Comparison of ENCODE assay signal across 17 cellular contexts in the genomic region with DNA sequence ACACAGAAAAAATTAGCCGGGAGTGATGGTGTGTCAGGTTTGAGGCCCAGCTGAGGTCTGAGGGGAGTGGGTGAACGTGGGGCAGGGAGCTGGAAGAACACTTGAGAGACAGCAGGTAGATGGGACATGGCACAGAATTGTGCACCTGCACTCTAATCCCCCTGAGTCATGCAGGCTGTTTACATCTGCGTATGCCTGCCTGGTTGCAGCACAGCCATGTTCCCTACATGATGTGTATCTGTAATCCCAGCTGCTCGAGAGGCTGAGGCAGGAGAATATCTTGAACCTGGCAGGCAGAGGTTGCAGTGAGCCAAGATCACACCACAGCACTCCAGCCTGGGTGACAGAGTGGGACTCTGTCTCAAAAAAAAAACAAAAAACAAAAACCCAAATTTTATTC. TPM values are rescaled to one million over a fixed set of nuclear protein-coding genes. Genes with fewer than 3 reads are reported as not detected.
DNase-seq lines count a peak whose midpoint lies in the region; ATAC-seq, FAIRE-seq and TF ChIP-seq lines count a peak whose summit lies in the region.
"Had no signal": no experiment of that assay in that cellular context is flagged by ENCODE, and none has a peak within 500 bp of the region (broad histone marks: within the 10 kb centered on the region; RNA-seq: fewer than 3 reads in every experiment).

No MANE protein-coding gene starts in this region.

- H2BK20ac ChIP-seq in IMR-90 (ENCODE audit: low read depth, low read length), result no peak overlapping the region

- FAIRE-seq in GM12892 (lab: Jason Lieb, UNC), result no peak
- FAIRE-seq: D721Med, RCC 7860 had no signal

- no peak overlapping the region for H3K14ac ChIP-seq in IMR-90 (replicated peaks; ENCODE audit: low read depth, low read length)

- H3F3A ChIP-seq in PC-9 (ENCODE audit: insufficient read depth, low read depth), result no peaks in the 10 kb centered on the region

- TF ChIP-seq RAD21 in IMR-90 (IDR thresholded peaks at IDR 0.05; ENCODE audit: low read length), result no peak

- no peak overlapping the region for H3K56ac ChIP-seq in IMR-90 (ENCODE audit: extremely low read depth, insufficient read depth, low read length)

- H4K20me1 ChIP-seq in IMR-90 (ENCODE audit: insufficient read depth, low read length), result no peaks in the 10 kb centered on the region
- H4K20me1 ChIP-seq in PC-9 (ENCODE audit: insufficient read depth), result no peaks in the 10 kb centered on the region

- H3K4me2 ChIP-seq in IMR-90 (ENCODE audit: low read depth, low read length), result no peak overlapping the region
- no peak overlapping the region for H3K4me2 ChIP-seq in PC-9

- H3K36me3 ChIP-seq in IMR-90 (ENCODE audit: control insufficient read depth, insufficient read depth, low read length) (no peaks in the 10 kb centered on the region), tibial nerve (no peaks in the 10 kb centered on the region), PC-9 (ENCODE audit: low read depth) (no peaks in the 10 kb centered on the region)

- no peak for TF ChIP-seq CTCF in IMR-90 (conservative IDR thresholded peaks at IDR 0.05; ENCODE audit: low read depth, low read length)
- TF ChIP-seq CTCF in chondrocyte (IDR thresholded peaks at IDR 0.05), result no peak
- TF ChIP-seq CTCF in tibial nerve (IDR thresholded peaks at IDR 0.05), result no peak
- no peak for TF ChIP-seq CTCF in PC-9 (conservative IDR thresholded peaks at IDR 0.05)

- in situ Hi-C loops in IMR-90 (cut with MboI; ENCODE audit: low sequenced_read_pairs), result no loop called here

- POLR2A ChIA-PET in IMR-90 (lab: Charles Lee; ENCODE audit: unreplicated experiment), result no interaction called here
- POLR2A ChIA-PET in PC-9 (lab: Charles Lee; ENCODE audit: unreplicated experiment), result no interaction called here

- 80% methylated on average over 2 of the region's 4 CpGs; no CpG with 5 or more reads in 1 of the 2 experiments for WGBS in IMR-90 (ENCODE audit: extremely low coverage in 2 of 2, insufficient read length in 1 of 2), 2 experiments
- WGBS in tibial nerve, 2 donors, result 88% methylated on average over 4 of the region's 4 CpGs

- H3K4me1 ChIP-seq in IMR-90 (ENCODE audit: control insufficient read depth, insufficient read depth, low read length) (peaks cover 2% of the 10 kb centered on the region; the same call in 1 of the 2 replicates), tibial nerve (no peaks in the 10 kb centered on the region), PC-9 (replicated peaks; ENCODE audit: insufficient read depth) (no peaks in the 10 kb centered on the region)

- no peak overlapping the region for H2AK5ac ChIP-seq in IMR-90 (ENCODE audit: low read depth, low read length)

- no peaks in the 10 kb centered on the region for H3K79me2 ChIP-seq in PC-9 (ENCODE audit: low read depth)

- H2AK9ac ChIP-seq in IMR-90 (replicated peaks; ENCODE audit: low read depth, low read length, poor library complexity), result no peak overlapping the region

- no peaks in the 10 kb centered on the region for H3K79me1 ChIP-seq in IMR-90 (ENCODE audit: low read depth in 1 of 2, low read length in 2 of 2)

- H3K23ac ChIP-seq in IMR-90 (ENCODE audit: low read depth, low read length), result no peak overlapping the region

- dilution Hi-C loops in IMR-90 (cut with HindIII; ENCODE audit: low sequenced_read_pairs, unreplicated experiment), result no loop called here

- H2BK120ac ChIP-seq in IMR-90 (ENCODE audit: low read depth, low read length), result no peak overlapping the region

- intact Hi-C loops in IMR-90 (cut with micrococcal nuclease) (no loop called here), posterior vena cava (cut with DNase I) (no loop called here), PC-9 (cut with micrococcal nuclease; ENCODE audit: unreplicated experiment) (no loop called here)

- no peaks in the 10 kb centered on the region for H3K4me1 Mint-ChIP-seq in chondrocyte (ENCODE audit: low read depth)

- H3K4me3 ChIP-seq in IMR-90 (ENCODE audit: insufficient read depth, low read depth, low read length) (no peak overlapping the region), tibial nerve (no peak overlapping the region), PC-9 (no peak overlapping the region)

- H4K5ac ChIP-seq in IMR-90 (ENCODE audit: low read depth, low read length), result no peak overlapping the region

- H3K27me3 Mint-ChIP-seq in chondrocyte (ENCODE audit: low read depth), result no peaks in the 10 kb centered on the region

- no peak for TF ChIP-seq POLR2A in IMR-90 (IDR thresholded peaks at IDR 0.05; ENCODE audit: low read depth, low read length)
- no peak for TF ChIP-seq POLR2A in tibial nerve (IDR thresholded peaks at IDR 0.05)
- TF ChIP-seq POLR2A in GM12892 (IDR thresholded peaks at IDR 0.05; ENCODE audit: low read depth, low read length), result no peak

- CTCF ChIA-PET in IMR-90 (lab: Yijun Ruan, JAX), result no interaction called here
- CTCF ChIA-PET in PC-9 (lab: Charles Lee), result no interaction called here

- H3K9me3 ChIP-seq in IMR-90 (ENCODE audit: control insufficient read depth, insufficient read depth, low read length), result no peaks in the 10 kb centered on the region
- H3K9me3 ChIP-seq in tibial nerve, result no peaks in the 10 kb centered on the region
- no peaks in the 10 kb centered on the region for H3K9me3 ChIP-seq in PC-9 (ENCODE audit: insufficient read depth, low read depth)

- no peak overlapping the region for H3K4me3 Mint-ChIP-seq in chondrocyte (ENCODE audit: unreplicated experiment)
- H3K4me3 Mint-ChIP-seq: CD8-positive, alpha-beta T cell had no signal

- no peak overlapping the region for H3K18ac ChIP-seq in IMR-90 (ENCODE audit: low read depth, low read length)

- no peak overlapping the region for H4K91ac ChIP-seq in IMR-90 (ENCODE audit: insufficient read depth, low read depth, low read length)

- no peak overlapping the region for H4K8ac ChIP-seq in IMR-90 (ENCODE audit: low read depth in 2 of 2, low read length in 2 of 2)

- H3K27me3 ChIP-seq in IMR-90 (ENCODE audit: control insufficient read depth, insufficient read depth, low read length), result no peaks in the 10 kb centered on the region; the same call in 1 of the 2 replicates
- H3K27me3 ChIP-seq in tibial nerve, result no peaks in the 10 kb centered on the region
- no peaks in the 10 kb centered on the region for H3K27me3 ChIP-seq in PC-9 (ENCODE audit: insufficient read depth, low read depth)

- peak; percentile 39 for DNase-seq in ELR (ENCODE audit: low read depth)
- peak; percentile 31 for DNase-seq in IMR-90
- peak; percentile 29 for DNase-seq in chondrocyte (ENCODE audit: low spot score)
- peak; percentile 48 for DNase-seq in posterior vena cava (ENCODE audit: low spot score)
- no peak for DNase-seq in tibial nerve (ENCODE audit: low spot score in 2 of 2)
- DNase-seq in GM12892 (ENCODE audit: insufficient read length), result no peak
- DNase-seq in NCI-H2196 (lab: John Stamatoyannopoulos, UW; ENCODE audit: unreplicated experiment), result no peak
- DNase-seq in PC-9, result no peak
- DNase-seq: CD8-positive, alpha-beta T cell; GOT3; Kasumi-1; NCI-H187 treated with DMSO at 0.1 percent for 48 hours; NCI-H226; NCI-H748 treated with DMSO at 0.1 percent for 48 hours; SIG-M5 had no signal

- no peaks in the 10 kb centered on the region; the same call in 1 of the 2 replicates for H3K9me1 ChIP-seq in IMR-90 (ENCODE audit: insufficient read depth, low read length)

- H2AFZ ChIP-seq in IMR-90 (replicated peaks; ENCODE audit: low read length, poor library complexity) (no peak overlapping the region), PC-9 (no peak overlapping the region)

- H3K9me3 Mint-ChIP-seq in chondrocyte (ENCODE audit: low read depth), result no peaks in the 10 kb centered on the region
- H3K9me3 Mint-ChIP-seq: CD8-positive, alpha-beta T cell had no signal

- no peak overlapping the region for H3K4ac ChIP-seq in IMR-90 (ENCODE audit: low read depth, low read length)

- no peak overlapping the region for H2BK15ac ChIP-seq in IMR-90 (ENCODE audit: low read depth, low read length)

- H3K27ac ChIP-seq in IMR-90 (ENCODE audit: insufficient read depth, low read length) (no peak overlapping the region), tibial nerve (no peak overlapping the region), PC-9 (no peak overlapping the region)

- BruUV-seq in IMR-90 (replicated peaks; lab: Mats Ljungman, UMichigan) (no TSS peak), PC-9 (replicated peaks; lab: Mats Ljungman, UMichigan) (no TSS peak)

- no peak for TF ChIP-seq EP300 in tibial nerve (IDR thresholded peaks at IDR 0.05)

- H2BK5ac ChIP-seq in IMR-90 (ENCODE audit: low read depth, low read length, poor library complexity, severe bottlenecking), result no peak overlapping the region

- H3K9ac ChIP-seq in IMR-90 (ENCODE audit: low read depth, low read length), result no peak overlapping the region

- peak overlapping the region; percentile 36 for H3K27ac Mint-ChIP-seq in chondrocyte (ENCODE audit: unreplicated experiment)
- H3K27ac Mint-ChIP-seq: CD8-positive, alpha-beta T cell had no signal

- H3K9me2 ChIP-seq in PC-9 (ENCODE audit: insufficient read depth), result no peaks in the 10 kb centered on the region

- H3K36me3 Mint-ChIP-seq in chondrocyte (ENCODE audit: low read depth), result no peaks in the 10 kb centered on the region
- H3K36me3 Mint-ChIP-seq: CD8-positive, alpha-beta T cell had no signal

- ATAC-seq in IMR-90 (ENCODE audit: low read depth), result no peak
- ATAC-seq: CD8-positive, alpha-beta T cell had no signal

TF ChIP-seq in IMR-90, 13 proteins besides CTCF, POLR2A, EP300 and RAD21 (continues in another document):
- TF ChIP-seq SMC3 (IDR thresholded peaks at IDR 0.05; ENCODE audit: low read depth, low read length), result no peak
- no peak for TF ChIP-seq MXI1 (IDR thresholded peaks at IDR 0.05; ENCODE audit: borderline replicate concordance, low read depth, low read length)
- no peak for TF ChIP-seq CEBPB (IDR thresholded peaks at IDR 0.05; ENCODE audit: low read depth, low read length)
- no peak for TF ChIP-seq BHLHE40 (IDR thresholded peaks at IDR 0.05; ENCODE audit: low read depth, low read length)
- TF ChIP-seq, protein P1, sequence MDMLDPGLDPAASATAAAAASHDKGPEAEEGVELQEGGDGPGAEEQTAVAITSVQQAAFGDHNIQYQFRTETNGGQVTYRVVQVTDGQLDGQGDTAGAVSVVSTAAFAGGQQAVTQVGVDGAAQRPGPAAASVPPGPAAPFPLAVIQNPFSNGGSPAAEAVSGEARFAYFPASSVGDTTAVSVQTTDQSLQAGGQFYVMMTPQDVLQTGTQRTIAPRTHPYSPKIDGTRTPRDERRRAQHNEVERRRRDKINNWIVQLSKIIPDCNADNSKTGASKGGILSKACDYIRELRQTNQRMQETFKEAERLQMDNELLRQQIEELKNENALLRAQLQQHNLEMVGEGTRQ (IDR thresholded peaks at IDR 0.05; ENCODE audit: low read depth, low read length), result no peak
- no peak for TF ChIP-seq CHD1 (IDR thresholded peaks at IDR 0.05; ENCODE audit: low read depth, low read length)
- TF ChIP-seq FOS (IDR thresholded peaks at IDR 0.05; ENCODE audit: low read depth, low read length), result no peak

RNA-seq across cellular contexts. Expression of a gene that starts 44.8 kb away (rescaled TPM):
- total RNA-seq in IMR-90 (2012; rRNA removed), result 154 and 237 TPM in 2 replicates
- 220 and 250 TPM in 2 replicates for polyA plus RNA-seq in IMR-90 (2012; rRNA removed)
- polyA plus RNA-seq in IMR-90 (2012; cell fraction: cytosol; rRNA removed), result 150 and 346 TPM in 2 replicates
- 33.0 and 110 TPM in 2 replicates for polyA plus RNA-seq in IMR-90 (2012; cell fraction: nucleus; rRNA removed; ENCODE audit: low replicate concordance)
- total RNA-seq in chondrocyte, result 129 to 131 TPM (median 131 TPM) in 3 replicates
- 100 to 1,000 TPM; 138 to 167 TPM for total RNA-seq in posterior vena cava
- total RNA-seq in tibial nerve, result 100 to 1,000 TPM; 121 to 213 (median 148) TPM
- polyA plus RNA-seq in GM12892 (2012; ENCODE audit: missing spikeins), result 388 TPM
- total RNA-seq in PC-9 (2021), result 134 and 136 TPM in 2 replicates

Comparison
In these comparisons a context has a peak if more than half of its experiments do, and no peak if none do; other contexts are left out.
1. DNase-seq: peak in ELR (single experiment), IMR-90 (single experiment), chondrocyte (single experiment) and posterior vena cava (single experiment); none in tibial nerve (0 of 2), GM12892 (single experiment), NCI-H2196 (single experiment) and PC-9 (0 of 2).